10 cellular contexts compared by ENCODE assay signal in genomic region chr1:156508955-156509234, GRCh38. TPM values are rescaled to one million over a fixed set of nuclear protein-coding genes. Genes with fewer than 3 reads are reported as not detected.
DNase-seq lines count a peak whose midpoint lies in the region; ATAC-seq and TF ChIP-seq lines count a peak whose summit lies in the region.
"Had no signal": no experiment of that assay in that cellular context is flagged by ENCODE, and none has a peak within 500 bp of the region (broad histone marks: within the 10 kb centered on the region; RNA-seq: fewer than 3 reads in every experiment).

No MANE protein-coding gene starts in this region.

- ATAC-seq in Right ventricle myocardium superior (ENCODE audit: poor library complexity) (peak; percentile 1), Right ventricle myocardium inferior (no peak), GM19035 (IDR thresholded peaks at IDR 0.05; ENCODE audit: unreplicated experiment) (no peak)

- no peak for TF ChIP-seq CTCF in osteoblast (IDR thresholded peaks at IDR 0.05; ENCODE audit: extremely low read depth, low read depth, low read length)

- H2AFZ ChIP-seq in osteoblast (ENCODE audit: low read length) = peak overlapping the region; percentile 60

- H3K4me1 ChIP-seq in esophagus (ENCODE audit: control insufficient read depth in 2 of 2, insufficient read depth in 2 of 2, low read length in 1 of 2) (peaks cover 7 to 14% of the 10 kb centered on the region in 2 donors), osteoblast (ENCODE audit: insufficient read depth, low read length) (peaks cover 30% of the 10 kb centered on the region), urinary bladder (ENCODE audit: insufficient read depth) (no peaks in the 10 kb centered on the region)

- H3K9me3 ChIP-seq in esophagus (ENCODE audit: control insufficient read depth in 2 of 2, insufficient read depth in 1 of 2, low read depth in 1 of 2, low read length in 1 of 2) = no peaks in the 10 kb centered on the region
- H3K9me3 ChIP-seq in osteoblast (ENCODE audit: low read depth, low read length) = no peaks in the 10 kb centered on the region
- H3K9me3 ChIP-seq: SJSA1 had no signal

- H3K27ac ChIP-seq in esophagus (ENCODE audit: low read depth in 2 of 2, low read length in 1 of 2) (peak overlapping the region; percentile 74 to 91), osteoblast (ENCODE audit: low read depth, low read length) (peak overlapping the region; percentile 29), urinary bladder (ENCODE audit: low read depth) (peak overlapping the region; percentile 87)
- H3K27ac ChIP-seq: SJSA1 had no signal

- no peaks in the 10 kb centered on the region for H3K27me3 ChIP-seq in esophagus (ENCODE audit: control insufficient read depth in 1 of 2, insufficient read depth in 2 of 2, low read length in 2 of 2)
- H3K27me3 ChIP-seq in osteoblast (ENCODE audit: insufficient read depth, low read length) = no peaks in the 10 kb centered on the region
- H3K27me3 ChIP-seq: SJSA1 had no signal

- peaks cover 2% of the 10 kb centered on the region for H3K9me3 Mint-ChIP-seq in activated T-cell treated with anti-CD3 and anti-CD28 coated beads, Interleukin-2, amount 50 U/mL, for 24 hours

- no peak overlapping the region for H3K4me2 ChIP-seq in osteoblast (ENCODE audit: insufficient read depth, low read length)

- H3K79me2 ChIP-seq in osteoblast (ENCODE audit: insufficient read depth, low read length) = no peaks in the 10 kb centered on the region

- H4K20me1 ChIP-seq in osteoblast (ENCODE audit: insufficient read depth, low read length) = no peaks in the 10 kb centered on the region

- H3K4me1 Mint-ChIP-seq in activated T-cell treated with anti-CD3 and anti-CD28 coated beads, Interleukin-2, amount 50 U/mL, for 24 hours (ENCODE audit: low read depth) = peaks cover 64% of the 10 kb centered on the region

- H3K27me3 Mint-ChIP-seq in activated T-cell treated with anti-CD3 and anti-CD28 coated beads, Interleukin-2, amount 50 U/mL, for 24 hours = no peaks in the 10 kb centered on the region

- intact Hi-C loops in Right ventricle myocardium superior (cut with DNase I) = no loop called here
- intact Hi-C loops in Right ventricle myocardium inferior (cut with DNase I) = loop anchor here (5.0 kb wide), 2 partner anchors 83 to 98 kb away; partner anchors contain the start of gene NAXE

- H3K36me3 Mint-ChIP-seq in activated T-cell treated with anti-CD3 and anti-CD28 coated beads, Interleukin-2, amount 50 U/mL, for 24 hours (ENCODE audit: low read depth) = no peaks in the 10 kb centered on the region

- H3K4me3 ChIP-seq in esophagus (ENCODE audit: low read depth in 1 of 2, low read length in 2 of 2) = no peak overlapping the region
- H3K4me3 ChIP-seq in osteoblast (ENCODE audit: insufficient read depth, low read length) = no peak overlapping the region
- H3K4me3 ChIP-seq in urinary bladder (ENCODE audit: low read depth, low read length) = no peak overlapping the region
- H3K4me3 ChIP-seq: SJSA1 had no signal

- H3K4me3 Mint-ChIP-seq in activated T-cell treated with anti-CD3 and anti-CD28 coated beads, Interleukin-2, amount 50 U/mL, for 24 hours = no peak overlapping the region

- DNase-seq in Right ventricle myocardium superior (no peak), Right ventricle myocardium inferior (ENCODE audit: missing footprints) (no peak), osteoblast (ENCODE audit: insufficient read length, low spot score, missing footprints) (peak; percentile 84)
- no peak for DNase-seq in central memory CD4-positive, alpha-beta T cell
- no peak for DNase-seq in activated T-cell treated with anti-CD3 and anti-CD28 coated beads, Interleukin-2, amount 50 U/mL, for 24 hours
- DNase-seq: NCI-H2029 treated with DMSO at 0.1 percent for 48 hours had no signal

- 60 to 75% methylated on average over 2 of the region's 2 CpGs for WGBS in esophagus, 2 donors
- 50% methylated on average over 2 of the region's 2 CpGs for WGBS in urinary bladder

- H3K27ac Mint-ChIP-seq in activated T-cell treated with anti-CD3 and anti-CD28 coated beads, Interleukin-2, amount 50 U/mL, for 24 hours = no peak overlapping the region

- no peaks in the 10 kb centered on the region for H3K36me3 ChIP-seq in esophagus (ENCODE audit: control insufficient read depth in 2 of 2, insufficient read depth in 2 of 2, low read length in 1 of 2)
- H3K36me3 ChIP-seq in osteoblast (ENCODE audit: insufficient read depth, low read length) = no peaks in the 10 kb centered on the region
- H3K36me3 ChIP-seq in urinary bladder (ENCODE audit: insufficient read depth) = no peaks in the 10 kb centered on the region
- H3K36me3 ChIP-seq: SJSA1 had no signal

RNA-seq across cellular contexts. Expression of gene MEF2D, which starts 8.3 kb away (rescaled TPM):
- 96.6 TPM for total RNA-seq in Right ventricle myocardium superior
- total RNA-seq in Right ventricle myocardium inferior = 99.7 TPM
- 10 to 100 TPM in 1 of 2 donors, 1 to 10 TPM in 1; 8.5 to 13.5 TPM for polyA plus RNA-seq in esophagus
- 12.4 and 14.1 TPM in 2 replicates for total RNA-seq in osteoblast
- total RNA-seq in urinary bladder = 10.0 TPM
- polyA plus RNA-seq in urinary bladder = 55.5 TPM

Comparison
In these comparisons a context has a peak if more than half of its experiments do, and no peak if none do; other contexts are left out.
1. H3K27ac ChIP-seq: peak in every context shown above with its lines; median percentile 87 in urinary bladder; 82 in esophagus; 29 in osteoblast.